ENCODE assay signal across 10 cellular contexts in the genomic region with DNA sequence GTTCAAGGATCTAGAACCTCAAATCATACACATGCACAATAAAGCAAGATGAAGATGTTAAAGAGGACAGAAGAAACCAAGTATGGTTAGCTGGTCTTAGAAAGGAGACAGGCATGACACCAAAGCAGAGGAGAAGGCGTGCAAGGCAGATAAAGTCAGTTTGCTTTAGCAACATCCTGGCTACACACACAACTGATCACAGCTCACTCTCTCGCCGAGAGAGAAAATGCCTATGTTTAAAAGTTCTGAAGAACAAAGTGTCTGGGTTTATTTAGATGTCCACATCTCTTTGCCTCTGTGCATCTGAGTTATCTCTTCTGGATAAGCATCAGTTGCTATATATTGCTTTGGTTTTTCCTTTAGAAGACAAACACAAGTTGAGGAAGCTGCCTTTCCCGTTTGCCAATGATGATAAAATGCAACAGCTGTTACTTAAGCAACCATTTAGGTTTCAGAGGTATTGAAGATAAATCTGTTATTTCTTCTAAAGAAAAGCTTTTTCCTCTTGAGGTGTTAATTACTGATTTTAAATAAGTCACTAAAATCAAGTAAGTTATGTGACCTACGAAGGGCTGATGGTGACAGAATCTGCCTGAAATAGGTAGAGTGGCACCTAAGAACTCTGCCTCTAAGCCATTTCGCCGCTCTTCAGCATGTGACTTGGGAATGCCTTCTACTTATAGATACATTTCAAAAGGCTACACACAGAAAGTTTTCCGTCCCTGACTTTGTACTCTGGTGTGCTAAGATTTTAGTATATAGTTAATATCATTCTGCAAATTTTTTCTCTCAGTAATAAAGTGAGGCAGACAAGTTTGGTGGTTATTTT.
A peak's percentile ranks its signal among the peaks of the same experiment; 100 is the strongest.
DNase-seq lines count a peak whose midpoint lies in the region; ATAC-seq and TF ChIP-seq lines count a peak whose summit lies in the region.
"Had no signal": no experiment of that assay in that cellular context is flagged by ENCODE, and none has a peak within 500 bp of the region (broad histone marks: within the 10 kb centered on the region; RNA-seq: fewer than 3 reads in every experiment).

No MANE protein-coding gene starts in this region.

- H3K4me3 Mint-ChIP-seq in CD4-positive, alpha-beta T cell = peak overlapping the region; percentile 62
- peak overlapping the region; percentile 70 to 83 for H3K4me3 Mint-ChIP-seq in activated T-cell treated with anti-CD3 and anti-CD28 coated beads, Interleukin-2, amount 50 U/mL, for 72 hours

- H3K9me3 ChIP-seq in CD4-positive, alpha-beta T cell (ENCODE audit: control insufficient read depth, low read length) = no peaks in the 10 kb centered on the region
- no peaks in the 10 kb centered on the region for H3K9me3 ChIP-seq in colonic mucosa

- POLR2A ChIA-PET in CD4-positive, alpha-beta T cell (lab: Charles Lee) = no interaction called here

- H3K4me1 ChIP-seq in colonic mucosa = no peaks in the 10 kb centered on the region

- CTCF ChIA-PET in CD4-positive, alpha-beta T cell (lab: Charles Lee) = no interaction called here

- no peak overlapping the region for H3K27ac ChIP-seq in CD4-positive, alpha-beta T cell (ENCODE audit: low read depth, low read length)
- no peak overlapping the region for H3K27ac ChIP-seq in colonic mucosa

- no peak overlapping the region for H3K4me3 ChIP-seq in colonic mucosa

- H3K27me3 Mint-ChIP-seq in CD4-positive, alpha-beta T cell = no peaks in the 10 kb centered on the region
- H3K27me3 Mint-ChIP-seq in activated T-cell treated with anti-CD3 and anti-CD28 coated beads, Interleukin-2, amount 50 U/mL, for 72 hours (ENCODE audit: low read depth) = no peaks in the 10 kb centered on the region

- intact Hi-C loops in CD4-positive, alpha-beta T cell (cut with DNase I, micrococcal nuclease) = no loop called here
- intact Hi-C loops in colonic mucosa (cut with DNase I) = no loop called here
- intact Hi-C loops in posterior cingulate gyrus (cut with DNase I) = no loop called here

- ATAC-seq in CD4-positive, alpha-beta T cell (ENCODE audit: poor library complexity) = peak; percentile 24
- ATAC-seq in GM19035 (IDR thresholded peaks at IDR 0.05; ENCODE audit: unreplicated experiment) = peak; percentile 39
- ATAC-seq in HG03045 (IDR thresholded peaks at IDR 0.05; ENCODE audit: unreplicated experiment) = peak; percentile 37
- peak; percentile 46 to 48 for ATAC-seq in activated T-cell treated with anti-CD3 and anti-CD28 coated beads, Interleukin-2, amount 50 U/mL, for 72 hours (replicated peaks in 1 of 2)

- H3K4me1 Mint-ChIP-seq in CD4-positive, alpha-beta T cell (ENCODE audit: low read depth) = peaks cover 73% of the 10 kb centered on the region
- H3K4me1 Mint-ChIP-seq in activated T-cell treated with anti-CD3 and anti-CD28 coated beads, Interleukin-2, amount 50 U/mL, for 72 hours (ENCODE audit: low read depth) = peaks cover 36% of the 10 kb centered on the region

- H3K36me3 Mint-ChIP-seq in CD4-positive, alpha-beta T cell (ENCODE audit: low read depth) = peaks cover 5% of the 10 kb centered on the region
- peaks cover 0 to 1% of the 10 kb centered on the region in 2 donors for H3K36me3 Mint-ChIP-seq in activated T-cell treated with anti-CD3 and anti-CD28 coated beads, Interleukin-2, amount 50 U/mL, for 72 hours (ENCODE audit: insufficient read depth in 2 of 2)

- H3K27me3 ChIP-seq in CD4-positive, alpha-beta T cell (ENCODE audit: control insufficient read depth, insufficient read depth, low read length) = no peaks in the 10 kb centered on the region
- no peaks in the 10 kb centered on the region for H3K27me3 ChIP-seq in colonic mucosa

- peak overlapping the region; percentile 63 for H3K27ac Mint-ChIP-seq in CD4-positive, alpha-beta T cell
- H3K27ac Mint-ChIP-seq in activated T-cell treated with anti-CD3 and anti-CD28 coated beads, Interleukin-2, amount 50 U/mL, for 72 hours = peak overlapping the region; percentile 44

- TF ChIP-seq CTCF in CD4-positive, alpha-beta T cell (IDR thresholded peaks at IDR 0.05) = no peak
- TF ChIP-seq CTCF in colonic mucosa (IDR thresholded peaks at IDR 0.05) = no peak

- H3K9ac ChIP-seq in colonic mucosa (ENCODE audit: low read depth in 2 of 2, low read length in 2 of 2) = no peak overlapping the region

- no peak for DNase-seq in CD4-positive, alpha-beta T cell
- no peak for DNase-seq in activated T-cell treated with anti-CD3 and anti-CD28 coated beads, Interleukin-2, amount 50 U/mL, for 72 hours
- DNase-seq in colonic mucosa (no peak), NCI-H446 (lab: John Stamatoyannopoulos, UW) (no peak), posterior cingulate gyrus (no peak), DMS53 (lab: John Stamatoyannopoulos, UW) (no peak)
- DNase-seq: islet precursor cell, NCI-H69 had no signal

- no peaks in the 10 kb centered on the region for H3K36me3 ChIP-seq in colonic mucosa

- no peaks in the 10 kb centered on the region for H3K9me3 Mint-ChIP-seq in CD4-positive, alpha-beta T cell
- peaks cover 0 to 3% of the 10 kb centered on the region in 2 donors for H3K9me3 Mint-ChIP-seq in activated T-cell treated with anti-CD3 and anti-CD28 coated beads, Interleukin-2, amount 50 U/mL, for 72 hours
